ENCODE assay signal across 8 cellular contexts in genomic region chr20:8853805-8854338, GRCh38.
DNase-seq lines count a peak whose midpoint lies in the region; ATAC-seq and TF ChIP-seq lines count a peak whose summit lies in the region.

No MANE protein-coding gene starts in this region.

- no peak overlapping the region for H2AFZ ChIP-seq in hepatocyte

- intact Hi-C loops in ascending aorta (cut with DNase I) (loop anchor here (2.0 to 5.0 kb wide), 6 partner anchors 47 to 539 kb away; partner anchors contain the start of gene PLCB4), gastrocnemius medialis (cut with DNase I; ENCODE audit: low total_unique reads) (loop anchor here (1.0 to 5.0 kb wide), 3 partner anchors 62 to 505 kb away; no protein-coding TSS in a partner anchor)

- peak overlapping the region; percentile 4 for H3K4me2 ChIP-seq in hepatocyte

- WGBS in hepatocyte (ENCODE audit: low lambda C conversion rate, missing lambda C conversion rate) = 21% methylated on average over 6 of the region's 6 CpGs

- ATAC-seq in GM19372 (IDR thresholded peaks at IDR 0.05; ENCODE audit: low read depth, unreplicated experiment) = peak; percentile 93
- ATAC-seq in HG03469 (IDR thresholded peaks at IDR 0.05; ENCODE audit: unreplicated experiment) = peak; percentile 72
- peak; percentile 73 to 80 for ATAC-seq in gastrocnemius medialis

- H4K20me1 ChIP-seq in hepatocyte (ENCODE audit: insufficient read depth, poor library complexity, severe bottlenecking) = no peaks in the 10 kb centered on the region

- no peaks in the 10 kb centered on the region for H3K9me3 ChIP-seq in ascending aorta
- H3K9me3 ChIP-seq in hepatocyte (ENCODE audit: low read depth) = no peaks in the 10 kb centered on the region
- no peaks in the 10 kb centered on the region for H3K9me3 ChIP-seq in gastrocnemius medialis

- H3K36me3 ChIP-seq in ascending aorta (no peaks in the 10 kb centered on the region), hepatocyte (replicated peaks; ENCODE audit: insufficient read depth, low read depth) (no peaks in the 10 kb centered on the region), gastrocnemius medialis (no peaks in the 10 kb centered on the region)

- no peak for TF ChIP-seq POLR2A in gastrocnemius medialis (IDR thresholded peaks at IDR 0.05)

- TF ChIP-seq CTCF in ascending aorta (IDR thresholded peaks at IDR 0.05) (peak; percentile 74 to 87 (median 86)), hepatocyte (IDR thresholded peaks at IDR 0.05; ENCODE audit: poor library complexity) (peak; percentile 91), gastrocnemius medialis (IDR thresholded peaks at IDR 0.05 in 4 of 5, conservative IDR thresholded peaks at IDR 0.05 in 1 of 5) (peak; percentile 70 to 87 (median 76))

- H3K79me2 ChIP-seq in hepatocyte = no peaks in the 10 kb centered on the region

- DNase-seq in DMS 273 (lab: John Stamatoyannopoulos, UW; ENCODE audit: unreplicated experiment) (peak; percentile 91), NCI-H460 (ENCODE audit: extremely low read depth, low read depth) (peak; percentile 76), ascending aorta (ENCODE audit: low spot score in 2 of 2) (peak in 1 of 2 donors; percentile 66), hepatocyte (ENCODE audit: low spot score) (peak; percentile 83), gastrocnemius medialis (peak in 1 of 2 donors; percentile 7)
- no peak for DNase-seq in stimulated activated CD4-positive, alpha-beta T cell treated with anti-CD3 and anti-CD28 coated beads, Interleukin-4, amount 100 ng/mL, for 4 hours

- H3K27me3 ChIP-seq in ascending aorta (no peaks in the 10 kb centered on the region), hepatocyte (no peaks in the 10 kb centered on the region), gastrocnemius medialis (no peaks in the 10 kb centered on the region)

- H3K4me1 ChIP-seq in ascending aorta (peaks cover 0 to 13% of the 10 kb centered on the region in 2 donors), hepatocyte (ENCODE audit: insufficient read depth) (no peaks in the 10 kb centered on the region), gastrocnemius medialis (peaks cover 5 to 8% of the 10 kb centered on the region in 2 donors)

- H3K27ac ChIP-seq in ascending aorta (peak overlapping the region; percentile 50 to 70), hepatocyte (no peak overlapping the region), gastrocnemius medialis (peak overlapping the region; percentile 21 to 61 (median 46))

- in situ Hi-C loops in gastrocnemius medialis (cut with MboI; ENCODE audit: low sequenced_read_pairs in 4 of 4) = loop anchor here in 2 of 4 donors (10.0 to 25.0 kb wide), 2 partner anchors 308 to 511 kb away; no protein-coding TSS in a partner anchor

- H3K4me3 ChIP-seq in ascending aorta (peak overlapping the region in 1 of 2 donors; percentile 44), hepatocyte (no peak overlapping the region), gastrocnemius medialis (peak overlapping the region in 2 of 4 donors; percentile 7 to 21)

- no peaks in the 10 kb centered on the region for H3K9me2 ChIP-seq in hepatocyte (replicated peaks; ENCODE audit: insufficient read depth)

Comparison
In these comparisons a context has a peak if more than half of its experiments do, and no peak if none do; other contexts are left out.
1. DNase-seq: peak in DMS 273 (single experiment), NCI-H460 (single experiment) and hepatocyte (single experiment); none in stimulated activated CD4-positive, alpha-beta T cell treated with anti-CD3 and anti-CD28 coated beads, Interleukin-4, amount 100 ng/mL, for 4 hours (0 of 2).
2. Peak in every context shown above with its lines, with median percentiles within 50 percentile points of each other: ATAC-seq and CTCF ChIP-seq.